In genomic region chr16:29849505-29849904, GRCh38 we compare ENCODE assay signal across 18 cellular contexts. TPM values are rescaled to one million over a fixed set of nuclear protein-coding genes. Genes with fewer than 3 reads are reported as not detected.
A peak's percentile ranks its signal among the peaks of the same experiment; 100 is the strongest.
DNase-seq lines count a peak whose midpoint lies in the region; ATAC-seq and TF ChIP-seq lines count a peak whose summit lies in the region.
"Had no signal": no experiment of that assay in that cellular context is flagged by ENCODE, and none has a peak within 500 bp of the region (broad histone marks: within the 10 kb centered on the region; RNA-seq: fewer than 3 reads in every experiment).

No MANE protein-coding gene starts in this region.

- H3K36me3 ChIP-seq in A673 (ENCODE audit: insufficient read depth, low read length, poor library complexity, severe bottlenecking) (no peaks in the 10 kb centered on the region), HUES64 (ENCODE audit: insufficient read depth, low read length) (no peaks in the 10 kb centered on the region), HAP-1 (replicated peaks) (no peaks in the 10 kb centered on the region)

- H3K9ac ChIP-seq in HUES64 (ENCODE audit: low read depth, low read length) = peak overlapping the region; percentile 30; the same call in 1 of the 2 replicates

- H3K27ac ChIP-seq in A673 (ENCODE audit: low read depth, low read length, poor library complexity, severe bottlenecking) (no peak overlapping the region), HUES64 (ENCODE audit: low read depth, low read length) (no peak overlapping the region), right cardiac atrium (ENCODE audit: low read length) (peak overlapping the region; percentile 19)
- H3K27ac ChIP-seq: foreskin keratinocyte had no signal

- POLR2A ChIA-PET in A673 (lab: Charles Lee; ENCODE audit: low non-redundant PET) = interaction anchor here (0.6 kb wide), 1 partner anchor 22 kb away, joined by 5 read pairs; no protein-coding TSS in a partner anchor

- no peak overlapping the region for H3K27ac Mint-ChIP-seq in nephron progenitor cell

- in situ Hi-C loops in HAP-1 (cut with MboI; ENCODE audit: low sequenced_read_pairs) = no loop called here

- no peak overlapping the region for H3K4me3 ChIP-seq in A673 (ENCODE audit: low read depth, low read length, poor library complexity, severe bottlenecking)
- H3K4me3 ChIP-seq in HUES64 (ENCODE audit: low read length) = no peak overlapping the region
- no peak overlapping the region for H3K4me3 ChIP-seq in right cardiac atrium (ENCODE audit: low read length)
- H3K4me3 ChIP-seq in HAP-1 = no peak overlapping the region
- H3K4me3 ChIP-seq: coronary artery, lung had no signal

- TF ChIP-seq CTCF in A673 (conservative IDR thresholded peaks at IDR 0.05; ENCODE audit: low read depth, low read length) = no peak
- TF ChIP-seq CTCF in nephron progenitor cell (IDR thresholded peaks at IDR 0.05) = no peak

- H3K9me3 ChIP-seq in A673 (ENCODE audit: low read depth, low read length, poor library complexity, severe bottlenecking) (no peaks in the 10 kb centered on the region), HUES64 (ENCODE audit: insufficient read depth, low read depth, low read length) (no peaks in the 10 kb centered on the region), right cardiac atrium (ENCODE audit: control insufficient read depth, low read length) (no peaks in the 10 kb centered on the region), HAP-1 (no peaks in the 10 kb centered on the region)

- H3K27me3 Mint-ChIP-seq in nephron progenitor cell (ENCODE audit: low read depth, poor library complexity) = peaks cover 38% of the 10 kb centered on the region
- H3K27me3 Mint-ChIP-seq: IgD-negative memory B cell had no signal

- ATAC-seq in right cardiac atrium = peak in 1 of 2 donors; percentile 28
- ATAC-seq: foreskin keratinocyte had no signal

- no peaks in the 10 kb centered on the region for H3K36me3 Mint-ChIP-seq in nephron progenitor cell (ENCODE audit: low read depth)

- CTCF ChIA-PET in A673 (lab: Charles Lee) = interaction anchor here (0.6 to 1.5 kb wide), 3 partner anchors 29 to 50 kb away, joined by 3 to 4 read pairs (median 3); partner anchors contain the start of gene SEZ6L2

- H3K4me3 Mint-ChIP-seq in nephron progenitor cell = no peak overlapping the region
- H3K4me3 Mint-ChIP-seq: IgD-negative memory B cell had no signal

- intact Hi-C loops in A673 (cut with micrococcal nuclease; ENCODE audit: unreplicated experiment) (no loop called here), right cardiac atrium (cut with DNase I) (no loop called here)

- H3K9me3 Mint-ChIP-seq in nephron progenitor cell = no peaks in the 10 kb centered on the region
- H3K9me3 Mint-ChIP-seq: IgD-negative memory B cell had no signal

- H3K4me1 ChIP-seq in A673 (ENCODE audit: insufficient read depth, low read length, poor library complexity, severe bottlenecking) (peaks cover 4% of the 10 kb centered on the region), HUES64 (ENCODE audit: insufficient read depth, low read length) (peaks cover 5% of the 10 kb centered on the region), right cardiac atrium (ENCODE audit: control insufficient read depth, insufficient read depth, low read length) (no peaks in the 10 kb centered on the region), HAP-1 (no peaks in the 10 kb centered on the region)
- H3K4me1 ChIP-seq: foreskin keratinocyte had no signal

- WGBS in HUES64 = 47% methylated on average over 5 of the region's 5 CpGs
- 51% methylated on average over 5 of the region's 5 CpGs for WGBS in right cardiac atrium

- peaks cover 21% of the 10 kb centered on the region for H3K4me1 Mint-ChIP-seq in nephron progenitor cell
- H3K4me1 Mint-ChIP-seq: IgD-negative memory B cell had no signal

- DNase-seq in A673 (ENCODE audit: low spot score) (peak; percentile 34), right cardiac atrium (no peak), nephron progenitor cell (peak; percentile 30), NCI-H69 (lab: John Stamatoyannopoulos, UW) (no peak), NCI-H526 (lab: John Stamatoyannopoulos, UW) (no peak), NCI-H82 (lab: John Stamatoyannopoulos, UW) (no peak), HAP-1 (ENCODE audit: low spot score in 2 of 2) (no peak)
- DNase-seq: activated naive CD4-positive, alpha-beta T cell; foreskin keratinocyte; MV-4-11; NCI-H2081; NCI-H524 treated with DMSO at 0.1 percent for 48 hours; stimulated activated naive CD4-positive, alpha-beta T cell had no signal

- H3K27me3 ChIP-seq in A673 (replicated peaks; ENCODE audit: insufficient read depth, low read depth, low read length, poor library complexity) (no peaks in the 10 kb centered on the region), HUES64 (ENCODE audit: insufficient read depth, low read length) (no peaks in the 10 kb centered on the region), right cardiac atrium (ENCODE audit: control insufficient read depth, insufficient read depth) (no peaks in the 10 kb centered on the region), HAP-1 (ENCODE audit: low read depth) (no peaks in the 10 kb centered on the region)
- H3K27me3 ChIP-seq: foreskin keratinocyte had no signal

- no TSS peak for BruUV-seq in A673 (replicated peaks; lab: Mats Ljungman, UMichigan)

RNA-seq across cellular contexts. Expression of gene CDIPT, which starts 13.5 kb away (rescaled TPM):
- total RNA-seq in A673 (2021) (51.7 and 55.6 TPM in 2 replicates), right cardiac atrium (100 to 1,000 TPM in 2 of 4 donors, 10 to 100 TPM in 2; 86.7 to 109 (median 99.1) TPM)
- polyA plus RNA-seq in HUES64 (2013, experiment 1 of 2) = 35.3 TPM
- 40.3 TPM for polyA plus RNA-seq in HUES64 (2013, experiment 2 of 2)
- 106 TPM for polyA plus RNA-seq in right cardiac atrium

RNA-seq across cellular contexts. Expression of gene MVP, which starts 29.2 kb away (rescaled TPM):
- 5.6 and 7.1 TPM in 2 replicates for total RNA-seq in A673 (2021)
- polyA plus RNA-seq in HUES64 (2013, experiment 1 of 2) = 0.80 TPM
- 1.4 TPM for polyA plus RNA-seq in HUES64 (2013, experiment 2 of 2)
- 10 to 100 TPM; 48.2 to 73.9 (median 64.0) TPM for total RNA-seq in right cardiac atrium
- polyA plus RNA-seq in right cardiac atrium = 50.6 TPM

RNA-seq across cellular contexts. Expression of gene PAGR1, which starts 33.6 kb away (rescaled TPM):
- total RNA-seq in A673 (2021) (47.4 and 50.0 TPM in 2 replicates), right cardiac atrium (10 to 100 TPM; 13.7 to 20.3 (median 15.2) TPM)
- 52.5 TPM for polyA plus RNA-seq in HUES64 (2013, experiment 1 of 2)
- polyA plus RNA-seq in HUES64 (2013, experiment 2 of 2) = 49.5 TPM
- polyA plus RNA-seq in right cardiac atrium = 33.8 TPM

RNA-seq across cellular contexts. Expression of gene PRRT2, which starts 37.5 kb away (rescaled TPM):
- total RNA-seq in A673 (2021) = 9.0 TPM in 2 replicates
- polyA plus RNA-seq in HUES64 (2013, experiment 1 of 2) = 10.2 TPM
- 12.9 TPM for polyA plus RNA-seq in HUES64 (2013, experiment 2 of 2)
- 1 to 10 TPM; 2.5 to 5.0 (median 4.4) TPM for total RNA-seq in right cardiac atrium
- polyA plus RNA-seq in right cardiac atrium = 4.8 TPM
- total RNA-seq: SK-MEL-5 had no signal
- polyA plus RNA-seq: IgD-negative memory B cell had no signal

RNA-seq across cellular contexts. Expression of gene MAZ, which starts 43.2 kb away (rescaled TPM):
- total RNA-seq in A673 (2021) (457 and 516 TPM in 2 replicates), right cardiac atrium (100 to 1,000 TPM in 3 of 4 donors, 10 to 100 TPM in 1; 82.3 to 113 (median 104) TPM)
- 290 TPM for polyA plus RNA-seq in HUES64 (2013, experiment 1 of 2)
- polyA plus RNA-seq in HUES64 (2013, experiment 2 of 2) = 272 TPM
- polyA plus RNA-seq in right cardiac atrium = 69.3 TPM

Comparison
In these comparisons a context has a peak if more than half of its experiments do, and no peak if none do; other contexts are left out.
1. DNase-seq: peak in A673 (single experiment) and nephron progenitor cell (single experiment); none in right cardiac atrium (0 of 3), NCI-H69 (single experiment), NCI-H526 (0 of 2), NCI-H82 (single experiment) and HAP-1 (0 of 2).